Comparison of ENCODE assay signal across 4 cellular contexts in the genomic region with DNA sequence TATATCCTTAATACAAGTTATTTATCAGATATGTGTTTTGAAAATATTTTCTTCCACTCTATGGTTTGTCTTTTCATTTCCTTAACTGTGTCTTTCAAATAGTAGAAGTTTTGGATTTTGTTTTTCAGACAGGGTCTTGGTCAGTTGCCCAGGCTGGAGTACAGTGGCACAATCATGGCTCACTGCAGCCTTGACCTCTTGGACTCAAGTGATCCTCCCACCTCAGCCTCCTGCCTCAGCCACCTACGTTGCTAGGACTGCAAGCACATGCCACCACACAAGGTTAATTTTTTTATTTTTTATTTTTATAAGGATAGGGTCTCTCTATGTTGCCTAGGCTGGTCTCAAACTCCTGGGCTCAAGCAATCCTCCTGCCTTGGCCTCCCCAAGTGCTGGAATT. TPM values are rescaled to one million over a fixed set of nuclear protein-coding genes. Genes with fewer than 3 reads are reported as not detected.
"Had no signal": no experiment of that assay in that cellular context is flagged by ENCODE, and none has a peak within 500 bp of the region (broad histone marks: within the 10 kb centered on the region; RNA-seq: fewer than 3 reads in every experiment).

No MANE protein-coding gene starts in this region.

RNA-seq across cellular contexts. Expression of a gene that starts 24.2 kb away (rescaled TPM):
- total RNA-seq: HT1080, K562, SJCRH30 had no signal
- polyA plus RNA-seq: IgD-negative memory B cell, K562 had no signal

RNA-seq across cellular contexts. Expression of a gene that starts 46.7 kb away (rescaled TPM):
- total RNA-seq: SJCRH30 had no signal
